In genomic region chr3:160399347-160400047, GRCh38 we compare ENCODE assay signal across 8 cellular contexts. TPM values are rescaled to one million over a fixed set of nuclear protein-coding genes. Genes with fewer than 3 reads are reported as not detected.
DNase-seq lines count a peak whose midpoint lies in the region; ATAC-seq and TF ChIP-seq lines count a peak whose summit lies in the region.

SMC4 (plus strand) TSS chr3:160399650; CDS start chr3:160400827, 1,177 bp downstream.

- H3K36me3 ChIP-seq in vagina = no peaks in the 10 kb centered on the region

- H3K4me1 ChIP-seq in right cardiac atrium (ENCODE audit: control insufficient read depth, insufficient read depth, low read length) (peaks cover 2% of the 10 kb centered on the region), vagina (peaks cover 35% of the 10 kb centered on the region)

- TF ChIP-seq POLR2A in GM18505 (IDR thresholded peaks at IDR 0.05; ENCODE audit: borderline replicate concordance, extremely low read depth, insufficient read depth, insufficient read length) = peak; percentile 81
- TF ChIP-seq POLR2A in vagina (IDR thresholded peaks at IDR 0.05) = peak in 1 of 2 donors; percentile 57

- DNase-seq in NCI-H1930 (lab: John Stamatoyannopoulos, UW) (peak; percentile 88 to 95), right cardiac atrium (peak in 2 of 3 donors; percentile 73 to 92), pulmonary artery endothelial cell (ENCODE audit: low read depth, low spot score) (peak; percentile 65), vagina (ENCODE audit: extremely low spot score in 2 of 2) (peak; percentile 91 to 96)

- TF ChIP-seq CTCF in vagina (IDR thresholded peaks at IDR 0.05) = no peak

- H3K4me3 ChIP-seq in right cardiac atrium (ENCODE audit: low read length) (peak within 1 kb of the TSS; percentile 93), vagina (peak within 1 kb of the TSS; percentile 78 to 91)

- ATAC-seq in GM18505 (IDR thresholded peaks at IDR 0.05; ENCODE audit: unreplicated experiment) (peak; percentile 40), HG02973 (IDR thresholded peaks at IDR 0.05; ENCODE audit: unreplicated experiment) (peak; percentile 39), right cardiac atrium (peak; percentile 83 to 85)

- intact Hi-C loops in T-helper 2 cell treated with Interferon-gamma antibody and Interleukin-4, amounts not matched to agents 100 ng/mL and 5 ng/mL, for 36 hours (cut with micrococcal nuclease) = loop anchor here (1.0 to 5.0 kb wide), 7 partner anchors 50 to 821 kb away; partner anchors contain the start of genes C3orf80, IL12A, KPNA4 and NMD3
- intact Hi-C loops in right cardiac atrium (cut with DNase I) (no loop called here), vagina (cut with DNase I) (no loop called here)

- H3K27me3 ChIP-seq in right cardiac atrium (ENCODE audit: control insufficient read depth, insufficient read depth) (no peaks in the 10 kb centered on the region), vagina (no peaks in the 10 kb centered on the region)

- no peaks in the 10 kb centered on the region for H3K9me3 ChIP-seq in right cardiac atrium (ENCODE audit: control insufficient read depth, low read length)
- H3K9me3 ChIP-seq in vagina = no peaks in the 10 kb centered on the region

- WGBS in right cardiac atrium = under 1% methylated on average over 47 of the region's 47 CpGs

- H3K27ac ChIP-seq in angular gyrus (ENCODE audit: low read depth, low read length) (peak within 1 kb of the TSS; percentile 88), right cardiac atrium (ENCODE audit: low read length) (peak within 1 kb of the TSS; percentile 84), vagina (peak within 1 kb of the TSS; percentile 97)

RNA-seq across cellular contexts. Expression of gene SMC4, which starts in this region (rescaled TPM):
- total RNA-seq in T-helper 2 cell treated with Interferon-gamma antibody and Interleukin-4, amounts not matched to agents 100 ng/mL and 5 ng/mL, for 36 hours = 290 TPM in 2 replicates
- total RNA-seq in right cardiac atrium (10 to 100 TPM; 10.8 to 23.1 (median 16.1) TPM), pulmonary artery endothelial cell (72.6 and 132 TPM in 2 replicates), vagina (41.5 TPM)
- polyA plus RNA-seq in right cardiac atrium = 10.9 TPM

Comparison
In these comparisons a context has a peak if more than half of its experiments do, and no peak if none do; other contexts are left out.
1. Peak in every context shown above with its lines: DNase-seq, ATAC-seq, H3K4me3 ChIP-seq and H3K27ac ChIP-seq.